In genomic region chr3:55085231-55085630, GRCh38 we compare ENCODE assay signal across 33 cellular contexts.
"Had no signal": no experiment of that assay in that cellular context is flagged by ENCODE, and none has a peak within 500 bp of the region (broad histone marks: within the 10 kb centered on the region; RNA-seq: fewer than 3 reads in every experiment).

No MANE protein-coding gene starts in this region.

- H3K4me1 ChIP-seq: ascending aorta, colonic mucosa, Peyer's patch, SJSA1 had no signal

- FAIRE-seq: TTC549 had no signal

- DNase-seq: activated CD4-positive, alpha-beta T cell treated with anti-CD3 and anti-CD28 coated beads for 36 hours; activated CD4-positive, alpha-beta T cell treated with anti-CD3 and anti-CD28 coated beads, Interleukin-2, amount 10 ng/mL, durations not matched to agents 7 days and 5 days; activated CD4-positive, alpha-beta T cell treated with anti-CD3 and anti-CD28 coated beads, Interleukin-2, amount 50 U/mL, for 48 hours; activated CD8-positive, alpha-beta T cell treated with anti-CD3 and anti-CD28 coated beads, Interleukin-2, amount 10 ng/mL, durations not matched to agents 7 days and 5 days; activated gamma-delta T cell; activated naive CD4-positive, alpha-beta T cell treated with Interleukin-2 at 50 U/mL for 16 hours; activated naive CD8-positive, alpha-beta T cell treated with anti-CD3 and anti-CD28 coated beads, Interleukin-2, amount 10 ng/mL, durations not matched to agents 7 days and 5 days; activated T-cell treated with anti-CD3 and anti-CD28 coated beads, Interleukin-2, amount 50 U/mL, for 24 hours; amygdala; colonic mucosa; MM.1S; MV-4-11; NCI-H1092; NCI-H1436 treated with DMSO at 0.1 percent for 48 hours; NCI-H1694 treated with DMSO at 0.1 percent for 48 hours; NCI-H2107; NCI-H226; NCI-H446 treated with DMSO at 0.1 percent for 48 hours; PC-3; Peyer's patch; RPMI8226; SHP77 treated with DMSO at 0.1 percent for 48 hours; SK-N-SH had no signal

- H3K27me3 Mint-ChIP-seq: activated CD4-positive, alpha-beta T cell treated with anti-CD3 and anti-CD28 coated beads for 36 hours; activated CD4-positive, alpha-beta T cell treated with anti-CD3 and anti-CD28 coated beads, Interleukin-2, amount 10 ng/mL, durations not matched to agents 7 days and 5 days; activated naive CD4-positive, alpha-beta T cell treated with anti-CD3 and anti-CD28 coated beads, Interleukin-2, amount 50 U/mL, for 24 hours; activated naive CD8-positive, alpha-beta T cell treated with anti-CD3 and anti-CD28 coated beads, Interleukin-2, amount 10 ng/mL, durations not matched to agents 7 days and 5 days; activated T-cell treated with anti-CD3 and anti-CD28 coated beads, Interleukin-2, amount 50 U/mL, for 24 hours; central memory CD8-positive, alpha-beta T cell had no signal

- H3K27ac Mint-ChIP-seq: activated CD4-positive, alpha-beta T cell treated with anti-CD3 and anti-CD28 coated beads for 36 hours; activated CD4-positive, alpha-beta T cell treated with anti-CD3 and anti-CD28 coated beads, Interleukin-2, amount 10 ng/mL, durations not matched to agents 7 days and 5 days; activated CD8-positive, alpha-beta T cell treated with anti-CD3 and anti-CD28 coated beads, Interleukin-2, amount 10 ng/mL, durations not matched to agents 7 days and 5 days; activated naive CD4-positive, alpha-beta T cell treated with anti-CD3 and anti-CD28 coated beads, Interleukin-2, amount 50 U/mL, for 24 hours; activated naive CD8-positive, alpha-beta T cell treated with anti-CD3 and anti-CD28 coated beads, Interleukin-2, amount 10 ng/mL, durations not matched to agents 7 days and 5 days; activated T-cell treated with anti-CD3 and anti-CD28 coated beads, Interleukin-2, amount 50 U/mL, for 24 hours; activated T-helper 2 cell treated with anti-CD3 and anti-CD28 coated beads, Interferon-gamma antibody, Interleukin-2, Interleukin-4, amounts not matched to agents 10 μg/mL and 5 μg/mL and 100 μg/mL, durations not matched to agents 14 hours and 24 hours and 36 hours; T-helper 1 cell treated with Interleukin-12 subunit alpha and Interleukin-12 subunit beta and Interleukin-4 antibody, amounts not matched to agents 30 μg/mL and 1 μg/mL, for 36 hours; T-helper 2 cell treated with Interferon-gamma antibody and Interleukin-4, amounts not matched to agents 5 μg/mL and 100 μg/mL, for 36 hours had no signal

- H3K27me3 ChIP-seq: ascending aorta, colonic mucosa, Peyer's patch, SJSA1 had no signal

- H3K4me2 ChIP-seq: SK-N-SH had no signal

- H3K4me3 ChIP-seq: ascending aorta, cardiac muscle cell, colonic mucosa, Peyer's patch, SJSA1 had no signal

- H3K9me3 ChIP-seq: ascending aorta, colonic mucosa, Peyer's patch, SJSA1, SK-N-SH had no signal

- H3K4me1 Mint-ChIP-seq: activated CD4-positive, alpha-beta T cell treated with anti-CD3 and anti-CD28 coated beads for 36 hours; activated CD4-positive, alpha-beta T cell treated with anti-CD3 and anti-CD28 coated beads, Interleukin-2, amount 10 ng/mL, durations not matched to agents 7 days and 5 days; activated naive CD4-positive, alpha-beta T cell treated with anti-CD3 and anti-CD28 coated beads, Interleukin-2, amount 50 U/mL, for 24 hours; activated naive CD8-positive, alpha-beta T cell treated with anti-CD3 and anti-CD28 coated beads, Interleukin-2, amount 10 ng/mL, durations not matched to agents 7 days and 5 days; central memory CD8-positive, alpha-beta T cell had no signal

- H3K27ac ChIP-seq: ascending aorta, cardiac muscle cell, colonic mucosa, Peyer's patch, SJSA1 had no signal

- H3K9ac ChIP-seq: SK-N-SH had no signal

- H3K4me3 Mint-ChIP-seq: activated CD4-positive, alpha-beta T cell treated with anti-CD3 and anti-CD28 coated beads for 36 hours; activated CD4-positive, alpha-beta T cell treated with anti-CD3 and anti-CD28 coated beads, Interleukin-2, amount 10 ng/mL, durations not matched to agents 7 days and 5 days; activated CD8-positive, alpha-beta T cell treated with anti-CD3 and anti-CD28 coated beads, Interleukin-2, amount 10 ng/mL, durations not matched to agents 7 days and 5 days; activated naive CD4-positive, alpha-beta T cell treated with anti-CD3 and anti-CD28 coated beads, Interleukin-2, amount 50 U/mL, for 24 hours; activated naive CD8-positive, alpha-beta T cell treated with anti-CD3 and anti-CD28 coated beads, Interleukin-2, amount 10 ng/mL, durations not matched to agents 7 days and 5 days; activated T-cell treated with anti-CD3 and anti-CD28 coated beads, Interleukin-2, amount 50 U/mL, for 24 hours; central memory CD8-positive, alpha-beta T cell; T-helper 1 cell treated with Interleukin-12 subunit alpha and Interleukin-12 subunit beta and Interleukin-4 antibody, amounts not matched to agents 30 μg/mL and 1 μg/mL, for 36 hours; T-helper 2 cell treated with Interferon-gamma antibody and Interleukin-4, amounts not matched to agents 5 μg/mL and 100 μg/mL, for 36 hours had no signal

- ATAC-seq: activated CD4-positive, alpha-beta T cell treated with anti-CD3 and anti-CD28 coated beads for 36 hours; activated CD4-positive, CD25-positive, alpha-beta regulatory T cell treated with anti-CD3 and anti-CD28 coated beads, Interleukin-2, amount 50 U/mL, for 24 hours; activated CD8-positive, alpha-beta T cell treated with anti-CD3 and anti-CD28 coated beads, Interleukin-2, amount 10 ng/mL, durations not matched to agents 7 days and 5 days; PC-3 had no signal

- H3K36me3 Mint-ChIP-seq: activated naive CD8-positive, alpha-beta T cell treated with anti-CD3 and anti-CD28 coated beads, Interleukin-2, amount 10 ng/mL, durations not matched to agents 7 days and 5 days had no signal

- H3K9me3 Mint-ChIP-seq: activated CD4-positive, alpha-beta T cell treated with anti-CD3 and anti-CD28 coated beads, Interleukin-2, amount 10 ng/mL, durations not matched to agents 7 days and 5 days; activated naive CD4-positive, alpha-beta T cell treated with anti-CD3 and anti-CD28 coated beads, Interleukin-2, amount 50 U/mL, for 24 hours; activated naive CD8-positive, alpha-beta T cell treated with anti-CD3 and anti-CD28 coated beads, Interleukin-2, amount 10 ng/mL, durations not matched to agents 7 days and 5 days; activated T-cell treated with anti-CD3 and anti-CD28 coated beads, Interleukin-2, amount 50 U/mL, for 24 hours; activated T-helper 2 cell treated with anti-CD3 and anti-CD28 coated beads, Interferon-gamma antibody, Interleukin-2, Interleukin-4, amounts not matched to agents 10 μg/mL and 5 μg/mL and 100 μg/mL, durations not matched to agents 14 hours and 24 hours and 36 hours; T-helper 1 cell treated with Interleukin-12 subunit alpha and Interleukin-12 subunit beta and Interleukin-4 antibody, amounts not matched to agents 30 μg/mL and 1 μg/mL, for 36 hours; T-helper 2 cell treated with Interferon-gamma antibody and Interleukin-4, amounts not matched to agents 5 μg/mL and 100 μg/mL, for 36 hours had no signal

- H3K36me3 ChIP-seq: ascending aorta, cardiac muscle cell, colonic mucosa, Peyer's patch, SJSA1 had no signal
